Comparison of ENCODE assay signal across 7 cellular contexts in the genomic region with DNA sequence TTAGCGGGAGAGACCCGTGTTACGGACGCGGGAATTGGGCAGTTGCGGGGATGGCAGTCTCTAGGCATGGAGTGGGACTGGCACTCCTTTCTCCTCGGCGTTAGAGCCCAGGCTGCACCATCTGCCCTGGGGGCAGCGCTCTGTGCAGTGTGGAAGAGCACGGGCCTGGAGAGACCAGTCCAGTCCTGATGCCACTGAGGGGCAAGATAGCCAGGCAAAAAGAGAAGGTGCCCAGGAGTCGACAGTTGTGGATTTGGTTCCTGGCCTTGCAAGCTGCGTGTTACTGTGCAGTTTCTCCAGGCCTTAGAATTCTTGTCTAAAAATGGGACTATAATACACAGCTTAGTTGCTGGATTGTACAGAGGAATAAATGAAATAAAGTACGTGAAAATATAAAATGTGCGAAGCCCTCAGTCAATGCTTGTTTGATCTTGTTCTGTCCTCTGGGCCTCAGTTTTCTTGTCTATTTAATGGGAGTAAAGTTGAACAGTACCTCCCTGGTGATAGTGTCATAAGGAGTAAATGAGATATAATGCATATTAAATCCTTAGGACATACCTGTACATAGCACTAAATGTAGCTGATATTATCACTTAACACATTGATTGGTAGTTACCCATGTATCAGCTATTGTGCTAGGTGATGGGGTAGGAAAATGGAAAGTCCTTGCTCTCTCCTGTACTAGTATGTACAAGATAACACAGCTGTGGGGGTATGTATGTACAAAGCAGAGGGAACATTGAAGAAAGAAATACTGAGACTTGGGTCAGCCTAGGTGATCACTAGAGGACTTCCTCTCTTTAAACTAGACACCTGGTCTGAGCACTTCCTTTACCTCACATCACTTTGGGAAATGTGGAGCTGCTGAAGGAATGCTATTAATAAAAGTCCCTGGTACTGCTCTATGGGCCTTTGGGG. TPM values are rescaled to one million over a fixed set of nuclear protein-coding genes. Genes with fewer than 3 reads are reported as not detected.
DNase-seq lines count a peak whose midpoint lies in the region; ATAC-seq and TF ChIP-seq lines count a peak whose summit lies in the region.

No MANE protein-coding gene starts in this region.

- H3K36me3 ChIP-seq in neuronal stem cell (replicated peaks in 1 of 2; ENCODE audit: control insufficient read depth in 2 of 2, insufficient read depth in 2 of 2, low read length in 2 of 2) = peaks cover 2 to 22% of the 10 kb centered on the region in 2 donors

- peaks cover 6 to 17% of the 10 kb centered on the region in 2 donors for H3K4me1 ChIP-seq in neuronal stem cell (ENCODE audit: control insufficient read depth in 2 of 2, insufficient read depth in 1 of 2, low read depth in 1 of 2, low read length in 2 of 2)

- peak overlapping the region; percentile 79 for H2AK5ac ChIP-seq in neuronal stem cell (ENCODE audit: low read depth, low read length)

- H3K14ac ChIP-seq in neuronal stem cell (ENCODE audit: low read length) = peak overlapping the region; percentile 99

- peak; percentile 25 for ATAC-seq in GM21447 (IDR thresholded peaks at IDR 0.05; ENCODE audit: unreplicated experiment)

- H3K4ac ChIP-seq in neuronal stem cell (ENCODE audit: low read length) = peak overlapping the region; percentile 96

- H3K4me2 ChIP-seq in neuronal stem cell (ENCODE audit: insufficient read depth, low read length, poor library complexity, severe bottlenecking) = peak overlapping the region; percentile 83

- peak overlapping the region; percentile 99 for H2AFZ ChIP-seq in neuronal stem cell (ENCODE audit: low read length)

- H3K79me1 ChIP-seq in neuronal stem cell (ENCODE audit: low read depth, low read length) = peaks cover 4% of the 10 kb centered on the region

- H3K9ac ChIP-seq in neuronal stem cell (ENCODE audit: low read depth, low read length, poor library complexity) = peak overlapping the region; percentile 100

- DNase-seq in RPMI8226 (peak; percentile 33), epithelial cell of proximal tubule (ENCODE audit: low read depth) (no peak), neuronal stem cell (ENCODE audit: low spot score) (no peak), T1000 (lab: John Stamatoyannopoulos, UW) (no peak), NCI-H2196 (lab: John Stamatoyannopoulos, UW; ENCODE audit: unreplicated experiment) (no peak), NCI-H1092 (lab: John Stamatoyannopoulos, UW) (no peak)

- no peak overlapping the region for H4K8ac ChIP-seq in neuronal stem cell (ENCODE audit: low read depth, low read length)

- peak overlapping the region; percentile 99 for H3K18ac ChIP-seq in neuronal stem cell (ENCODE audit: low read length)

- peak overlapping the region; percentile 85 for H3K4me3 ChIP-seq in epithelial cell of proximal tubule (ENCODE audit: low read depth, low read length)
- peak overlapping the region; percentile 93 to 100 for H3K4me3 ChIP-seq in neuronal stem cell (ENCODE audit: low read length in 2 of 2)

- peak overlapping the region; percentile 50 for H3K23ac ChIP-seq in neuronal stem cell (ENCODE audit: low read depth, low read length, poor library complexity)

- no peak overlapping the region for H2BK15ac ChIP-seq in neuronal stem cell (ENCODE audit: low read length)

- no peak for TF ChIP-seq CTCF in epithelial cell of proximal tubule (conservative IDR thresholded peaks at IDR 0.05; ENCODE audit: low read depth, low read length)

- peak overlapping the region; percentile 53 for H2BK12ac ChIP-seq in neuronal stem cell (ENCODE audit: low read length)

- WGBS in neuronal stem cell (ENCODE audit: extremely low coverage in 2 of 2, insufficient read length in 2 of 2, insufficient replicate concordance in 1 of 2), 2 donors = no CpG with 5 or more reads among the region's 14 CpGs

- peak overlapping the region; percentile 96 for H2BK5ac ChIP-seq in neuronal stem cell (ENCODE audit: low read length)

- no peak overlapping the region for H4K91ac ChIP-seq in neuronal stem cell (ENCODE audit: low read depth, low read length, poor library complexity)

- H3K27ac ChIP-seq in neuronal stem cell (replicated peaks; ENCODE audit: low read length) = no peak overlapping the region

- no peaks in the 10 kb centered on the region for H3K9me3 ChIP-seq in neuronal stem cell (replicated peaks in 1 of 2; ENCODE audit: control insufficient read depth in 2 of 2, insufficient read depth in 1 of 2, low read depth in 1 of 2, low read length in 2 of 2)

- H2BK120ac ChIP-seq in neuronal stem cell (ENCODE audit: low read depth, low read length) = no peak overlapping the region

- peaks cover 0 to 3% (median 0%) of the 10 kb centered on the region in 3 experiments for H3K27me3 ChIP-seq in neuronal stem cell (ENCODE audit: control insufficient read depth in 3 of 3, insufficient read depth in 3 of 3, low read depth in 1 of 3, low read length in 3 of 3)

RNA-seq across cellular contexts. Expression of gene ATXN10, which starts 1.2 kb away (rescaled TPM):
- 97.3 and 118 TPM in 2 replicates for total RNA-seq in epithelial cell of proximal tubule
- polyA plus RNA-seq in neuronal stem cell (2013, experiment 1 of 2) = 89.3 TPM
- 84.7 TPM for polyA plus RNA-seq in neuronal stem cell (2013, experiment 2 of 2)
